8 cellular contexts compared by ENCODE assay signal in genomic region chr10:121900443-121901174, GRCh38. TPM values are rescaled to one million over a fixed set of nuclear protein-coding genes. Genes with fewer than 3 reads are reported as not detected.
DNase-seq lines count a peak whose midpoint lies in the region; ATAC-seq and TF ChIP-seq lines count a peak whose summit lies in the region.

No MANE protein-coding gene starts in this region.

- in situ Hi-C loops in gastrocnemius medialis (cut with MboI; ENCODE audit: low sequenced_read_pairs in 4 of 4), result loop anchor here in 1 of 4 donors (25.0 kb wide), 1 partner anchor 963 kb away; no protein-coding TSS in a partner anchor

- H3K27me3 ChIP-seq in adrenal gland (no peaks in the 10 kb centered on the region), right cardiac atrium (ENCODE audit: control insufficient read depth, insufficient read depth) (no peaks in the 10 kb centered on the region), gastrocnemius medialis (no peaks in the 10 kb centered on the region)

- H3K4me3 ChIP-seq in GM12875 (ENCODE audit: low read depth, low read length), result no peak overlapping the region
- no peak overlapping the region for H3K4me3 ChIP-seq in adrenal gland
- no peak overlapping the region for H3K4me3 ChIP-seq in right cardiac atrium (ENCODE audit: low read length)
- H3K4me3 ChIP-seq in gastrocnemius medialis, result no peak overlapping the region

- TF ChIP-seq CTCF in GM12875 (IDR thresholded peaks at IDR 0.05; ENCODE audit: borderline replicate concordance, insufficient read depth, low read depth, low read length), result peak; percentile 45; the same call in 1 of the 2 replicates
- TF ChIP-seq CTCF in adrenal gland (IDR thresholded peaks at IDR 0.05), result peak; percentile 50 to 76 (median 62)
- TF ChIP-seq CTCF in gastrocnemius medialis (IDR thresholded peaks at IDR 0.05 in 4 of 5, conservative IDR thresholded peaks at IDR 0.05 in 1 of 5), result peak; percentile 28 to 71 (median 48)

- intact Hi-C loops in adrenal gland (cut with DNase I), result no loop called here
- intact Hi-C loops in right cardiac atrium (cut with DNase I), result no loop called here
- intact Hi-C loops in gastrocnemius medialis (cut with DNase I; ENCODE audit: low total_unique reads), result loop anchor here (2.0 to 5.0 kb wide), 2 partner anchors 76 to 958 kb away; no protein-coding TSS in a partner anchor

- no peaks in the 10 kb centered on the region for H3K36me3 ChIP-seq in adrenal gland (replicated peaks in 1 of 2)
- peaks cover 0 to 27% of the 10 kb centered on the region in 2 donors for H3K36me3 ChIP-seq in gastrocnemius medialis

- peaks cover 5 to 17% of the 10 kb centered on the region in 2 donors for H3K4me1 ChIP-seq in adrenal gland (replicated peaks in 1 of 2)
- no peaks in the 10 kb centered on the region for H3K4me1 ChIP-seq in right cardiac atrium (ENCODE audit: control insufficient read depth, insufficient read depth, low read length)
- H3K4me1 ChIP-seq in gastrocnemius medialis, result peaks cover 0 to 3% of the 10 kb centered on the region in 2 donors

- ATAC-seq in HG03103 (IDR thresholded peaks at IDR 0.05; ENCODE audit: low read depth, unreplicated experiment) (peak; percentile 92), right cardiac atrium (peak; percentile 68 to 75), gastrocnemius medialis (peak in 1 of 2 donors; percentile 84), HG02840 (IDR thresholded peaks at IDR 0.05; ENCODE audit: low FRiP score, unreplicated experiment) (no peak)

- TF ChIP-seq POLR2A in adrenal gland (IDR thresholded peaks at IDR 0.05) (no peak), gastrocnemius medialis (IDR thresholded peaks at IDR 0.05) (no peak)

- no peaks in the 10 kb centered on the region for H3K9me3 ChIP-seq in adrenal gland (replicated peaks in 1 of 3)
- no peaks in the 10 kb centered on the region for H3K9me3 ChIP-seq in right cardiac atrium (ENCODE audit: control insufficient read depth, low read length)
- H3K9me3 ChIP-seq in gastrocnemius medialis, result no peaks in the 10 kb centered on the region

- no peak overlapping the region for H3K27ac ChIP-seq in adrenal gland
- no peak overlapping the region for H3K27ac ChIP-seq in right cardiac atrium (ENCODE audit: low read length)
- no peak overlapping the region for H3K27ac ChIP-seq in gastrocnemius medialis

- WGBS in adrenal gland, 4 donors, result 42 to 49% (median 43%) methylated on average over 10 of the region's 10 CpGs
- WGBS in right cardiac atrium, result 47% methylated on average over 10 of the region's 10 CpGs

- DNase-seq in AG08396 (ENCODE audit: low spot score), result peak; percentile 63
- DNase-seq in NCI-H2196 (lab: John Stamatoyannopoulos, UW; ENCODE audit: unreplicated experiment), result peak; percentile 70
- peak in 1 of 7 donors; percentile 21 for DNase-seq in adrenal gland
- no peak for DNase-seq in right cardiac atrium
- no peak for DNase-seq in gastrocnemius medialis

RNA-seq across cellular contexts. Expression of gene ATE1, which starts 27.2 kb away (rescaled TPM):
- 10 to 100 TPM; 25.6 to 53.7 (median 35.9) TPM for total RNA-seq in adrenal gland
- 10 to 100 TPM in 1 of 3 donors, 1 to 10 TPM in 2; 4.2 to 23.1 (median 5.4) TPM for polyA plus RNA-seq in adrenal gland
- total RNA-seq in right cardiac atrium, result 10 to 100 TPM; 47.7 to 55.8 (median 48.7) TPM
- 15.1 TPM for polyA plus RNA-seq in right cardiac atrium
- total RNA-seq in gastrocnemius medialis, result 10 to 100 TPM; 34.3 to 57.6 (median 39.4) TPM

Comparison
In these comparisons a context has a peak if more than half of its experiments do, and no peak if none do; other contexts are left out.
1. DNase-seq: peak in AG08396 (single experiment) and NCI-H2196 (single experiment); none in right cardiac atrium (0 of 3) and gastrocnemius medialis (0 of 2).
2. Peak in every context shown above with its lines, with median percentiles within 50 percentile points of each other: CTCF ChIP-seq.